In genomic region chr5:110435207-110435606, GRCh38 we compare ENCODE assay signal across 29 cellular contexts.
"Had no signal": no experiment of that assay in that cellular context is flagged by ENCODE, and none has a peak within 500 bp of the region (broad histone marks: within the 10 kb centered on the region; RNA-seq: fewer than 3 reads in every experiment).

No MANE protein-coding gene starts in this region.

- H3K9me3 ChIP-seq: ascending aorta, breast epithelium, colonic mucosa had no signal

- H3K4me3 ChIP-seq: ascending aorta, breast epithelium, cardiac muscle cell, colonic mucosa, dorsolateral prefrontal cortex, esophagus muscularis mucosa, gastroesophageal sphincter, heart right ventricle had no signal

- DNase-seq: activated B cell treated with CpG ODN at 0.5 μM for 24 hours; activated CD4-positive, alpha-beta T cell treated with anti-CD3 and anti-CD28 coated beads for 48 hours; activated CD4-positive, alpha-beta T cell treated with anti-CD3 and anti-CD28 coated beads, Interleukin-2, amount 50 U/mL, for 1 hour; activated CD4-positive, alpha-beta T cell treated with anti-CD3 and anti-CD28 coated beads, Interleukin-2, amount 50 U/mL, for 48 hours; activated CD8-positive, alpha-beta memory T cell treated with anti-CD3 and anti-CD28 coated beads for 24 hours; activated CD8-positive, alpha-beta T cell treated with anti-CD3 and anti-CD28 coated beads for 36 hours; activated effector memory CD4-positive, alpha-beta T cell treated with Interleukin-2 at 50 U/mL for 16 hours; activated gamma-delta T cell treated with Interleukin-2 at 50 U/mL for 16 hours; activated naive CD4-positive, alpha-beta T cell treated with anti-CD3 and anti-CD28 coated beads, Interleukin-2, amount 50 U/mL, for 16 hours; activated naive CD4-positive, alpha-beta T cell treated with Interleukin-2 at 50 U/mL for 16 hours; activated T-cell treated with anti-CD3 and anti-CD28 coated beads, Interleukin-2, amount 50 U/mL, for 4 hours; central memory CD4-positive, alpha-beta T cell; cerebellar nuclear complex; colonic mucosa; dorsolateral prefrontal cortex; effector memory CD4-positive, alpha-beta T cell; endodermal cell; erythroblast; foreskin keratinocyte; heart right ventricle; T-helper 1 cell; T-helper 17 cell; T1000; WERI-Rb-1 had no signal

- H3K27ac ChIP-seq: ascending aorta, breast epithelium, cardiac muscle cell, colonic mucosa, dorsolateral prefrontal cortex, esophagus muscularis mucosa, foreskin keratinocyte, gastroesophageal sphincter, heart right ventricle, WERI-Rb-1 had no signal

- H3K36me3 ChIP-seq: ascending aorta, breast epithelium, cardiac muscle cell, colonic mucosa, esophagus muscularis mucosa, gastroesophageal sphincter, heart right ventricle, WERI-Rb-1 had no signal

- H3K4me1 ChIP-seq: breast epithelium, colonic mucosa, esophagus muscularis mucosa, foreskin keratinocyte, gastroesophageal sphincter had no signal
